In the genomic region with DNA sequence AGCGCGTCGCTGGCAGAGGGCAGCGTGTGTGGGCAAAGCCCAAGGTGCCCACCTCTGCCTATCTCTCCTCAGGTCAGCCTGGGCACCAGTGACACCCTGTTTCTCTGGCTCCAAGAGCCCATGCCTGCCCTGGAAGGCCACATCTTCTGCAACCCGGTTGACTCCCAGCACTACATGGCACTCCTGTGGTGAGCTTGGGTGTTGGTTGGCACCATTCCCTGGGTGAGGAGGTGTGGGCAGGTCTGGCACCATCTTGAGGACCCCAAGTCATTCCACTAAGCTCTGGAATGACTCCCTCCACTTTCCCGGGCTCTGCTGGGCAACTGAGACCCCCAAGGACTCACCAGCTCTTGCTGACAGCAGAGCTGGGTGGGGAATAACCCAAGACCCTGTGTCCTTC, we compare ENCODE assay signal across 25 cellular contexts.
"Had no signal": no experiment of that assay in that cellular context is flagged by ENCODE, and none has a peak within 500 bp of the region (broad histone marks: within the 10 kb centered on the region; RNA-seq: fewer than 3 reads in every experiment).

No MANE protein-coding gene starts in this region.

- H3K4me2 ChIP-seq: KMS-11 had no signal

- H3K4me1 Mint-ChIP-seq: activated B cell treated with CpG ODN at 0.5 μM for 24 hours had no signal

- H3K4me1 ChIP-seq: breast epithelium had no signal

- H3K4me3 Mint-ChIP-seq: activated B cell treated with CpG ODN at 0.5 μM for 24 hours; activated naive CD4-positive, alpha-beta T cell treated with anti-CD3 and anti-CD28 coated beads, Interleukin-2, amount 50 U/mL, for 24 hours had no signal

- H3K4me3 ChIP-seq: breast epithelium had no signal

- ATAC-seq: PC-3 had no signal

- H3K9ac ChIP-seq: KMS-11 had no signal

- H3K27me3 ChIP-seq: breast epithelium had no signal

- H3K9me3 ChIP-seq: breast epithelium had no signal

- H3K36me3 ChIP-seq: breast epithelium had no signal

- H3K27me3 Mint-ChIP-seq: activated B cell treated with CpG ODN at 0.5 μM for 24 hours; activated CD4-positive, alpha-beta memory T cell treated with anti-CD3 and anti-CD28 coated beads, Interleukin-2, amount 10 ng/mL, durations not matched to agents 7 days and 5 days; activated naive CD4-positive, alpha-beta T cell treated with anti-CD3 and anti-CD28 coated beads, Interleukin-2, amount 50 U/mL, for 24 hours had no signal

- FAIRE-seq: RCC 7860 had no signal

- H3K27ac ChIP-seq: breast epithelium, KMS-11 had no signal

- H3K27ac Mint-ChIP-seq: activated B cell treated with CpG ODN at 0.5 μM for 24 hours; activated CD4-positive, alpha-beta memory T cell treated with anti-CD3 and anti-CD28 coated beads, Interleukin-2, amount 10 ng/mL, durations not matched to agents 7 days and 5 days; activated CD4-positive, alpha-beta T cell treated with anti-CD3 and anti-CD28 coated beads, Interleukin-2, amount 10 ng/mL, durations not matched to agents 24 days and 14 days; activated naive CD4-positive, alpha-beta T cell treated with anti-CD3 and anti-CD28 coated beads, Interleukin-2, amount 50 U/mL, for 24 hours; T-helper 1 cell treated with Interleukin-12 subunit alpha and Interleukin-12 subunit beta and Interleukin-4 antibody, amounts not matched to agents 30 μg/mL and 1 μg/mL, for 36 hours had no signal

- H3K9me3 Mint-ChIP-seq: activated B cell treated with CpG ODN at 0.5 μM for 24 hours; activated CD4-positive, alpha-beta memory T cell treated with anti-CD3 and anti-CD28 coated beads, Interleukin-2, amount 10 ng/mL, durations not matched to agents 7 days and 5 days; activated CD4-positive, alpha-beta T cell treated with anti-CD3 and anti-CD28 coated beads, Interleukin-2, amount 10 ng/mL, durations not matched to agents 24 days and 14 days; activated naive CD4-positive, alpha-beta T cell treated with anti-CD3 and anti-CD28 coated beads, Interleukin-2, amount 50 U/mL, for 24 hours; T-helper 1 cell treated with Interleukin-12 subunit alpha and Interleukin-12 subunit beta and Interleukin-4 antibody, amounts not matched to agents 30 μg/mL and 1 μg/mL, for 36 hours had no signal

- DNase-seq: activated B cell treated with CpG ODN at 0.5 μM for 24 hours; activated CD4-positive, alpha-beta memory T cell treated with anti-CD3 and anti-CD28 coated beads, Interleukin-2, amount 10 ng/mL, durations not matched to agents 7 days and 5 days; activated CD4-positive, alpha-beta T cell treated with anti-CD3 and anti-CD28 coated beads for 1 hour; activated CD4-positive, alpha-beta T cell treated with anti-CD3 and anti-CD28 coated beads, Interleukin-2, amount 10 ng/mL, durations not matched to agents 24 days and 14 days; activated CD8-positive, alpha-beta memory T cell treated with anti-CD3 and anti-CD28 coated beads, Interleukin-2, amount 50 U/mL, for 48 hours; activated effector memory CD4-positive, alpha-beta T cell treated with Interleukin-2 at 50 U/mL for 16 hours; activated naive CD4-positive, alpha-beta T cell; activated T-cell treated with anti-CD3 and anti-CD28 coated beads, Interleukin-2, amount 50 U/mL, for 1 hour; caudate nucleus; MM.1S; NCI-H1105; NCI-H1436; NCI-H1694 treated with DMSO at 0.1 percent for 48 hours; NCI-H2029 treated with DMSO at 0.1 percent for 48 hours; NCI-H345; NCI-H510A; NCI-H526 treated with DMSO at 0.1 percent for 48 hours; PC-3; SHP77 treated with DMSO at 0.1 percent for 48 hours; T-helper 9 cell had no signal
